8 cellular contexts compared by ENCODE assay signal in genomic region chr1:120544434-120544833, GRCh38.
DNase-seq lines count a peak whose midpoint lies in the region; ATAC-seq, FAIRE-seq and TF ChIP-seq lines count a peak whose summit lies in the region.
"Not testable (repeated sequence)": the region's sequence is repeated elsewhere in the genome, so short reads cannot be mapped to it uniquely, and the experiment has no call there.

No MANE protein-coding gene starts in this region.

- TF ChIP-seq CTCF in D721Med (IDR thresholded peaks at IDR 0.05; ENCODE audit: insufficient read depth, missing control alignments) (peak; percentile 65), parathyroid adenoma (IDR thresholded peaks at IDR 0.05) (peak; percentile 50)

- not testable (repeated sequence) for H3K27me3 ChIP-seq in parathyroid adenoma (ENCODE audit: control insufficient read depth, insufficient read depth, low read length)

- H3K36me3 ChIP-seq in parathyroid adenoma (ENCODE audit: control insufficient read depth, insufficient read depth, low read length) = not testable (repeated sequence)

- H3K27ac ChIP-seq in parathyroid adenoma = not testable (repeated sequence)

- DNase-seq in D721Med (ENCODE audit: insufficient read length, low spot score) = not testable (repeated sequence)
- peak; percentile 67 to 87 for DNase-seq in activated CD4-positive, alpha-beta T cell treated with anti-CD3 and anti-CD28 coated beads for 24 hours (ENCODE audit: low read depth in 2 of 2)
- peak; percentile 59 to 90 for DNase-seq in activated naive CD4-positive, alpha-beta T cell treated with anti-CD3 and anti-CD28 coated beads, Interleukin-2, amount 50 U/mL, for 72 hours (ENCODE audit: low spot score in 2 of 2)
- peak; percentile 12 to 96 (median 79) for DNase-seq in head of caudate nucleus
- DNase-seq in stimulated activated CD8-positive, alpha-beta memory T cell treated with anti-CD3 and anti-CD28 coated beads, Interleukin-7, amount 100 ng/mL, for 24 hours (ENCODE audit: low read depth) = peak; percentile 64

- H3K79me2 ChIP-seq in parathyroid adenoma = not testable (repeated sequence)

- not testable (repeated sequence) for H3K9me3 ChIP-seq in parathyroid adenoma (ENCODE audit: control insufficient read depth, low read length)

- H3K36me3 Mint-ChIP-seq in activated naive CD4-positive, alpha-beta T cell treated with anti-CD3 and anti-CD28 coated beads, Interleukin-2, amount 50 U/mL, for 72 hours = not testable (repeated sequence)

- H3K4me3 ChIP-seq in parathyroid adenoma (ENCODE audit: low read depth, low read length) = not testable (repeated sequence)

- not testable (repeated sequence) for H3K27ac Mint-ChIP-seq in activated naive CD4-positive, alpha-beta T cell treated with anti-CD3 and anti-CD28 coated beads, Interleukin-2, amount 50 U/mL, for 72 hours

- intact Hi-C loops in head of caudate nucleus (cut with DNase I) = not testable (repeated sequence)

- not testable (repeated sequence) for H2AFZ ChIP-seq in parathyroid adenoma

- H3K9me3 Mint-ChIP-seq in activated naive CD4-positive, alpha-beta T cell treated with anti-CD3 and anti-CD28 coated beads, Interleukin-2, amount 50 U/mL, for 72 hours = not testable (repeated sequence)

- H3K9ac ChIP-seq in parathyroid adenoma = not testable (repeated sequence)

- ATAC-seq in GM21529 (IDR thresholded peaks at IDR 0.05; ENCODE audit: unreplicated experiment) (peak; percentile 85), HG03378 (IDR thresholded peaks at IDR 0.05; ENCODE audit: unreplicated experiment) (peak; percentile 88)
- ATAC-seq in activated naive CD4-positive, alpha-beta T cell treated with anti-CD3 and anti-CD28 coated beads, Interleukin-2, amount 50 U/mL, for 72 hours = peak; percentile 90 to 92

- H3K4me1 ChIP-seq in parathyroid adenoma = not testable (repeated sequence)

- H3K4me2 ChIP-seq in parathyroid adenoma (ENCODE audit: low read length) = not testable (repeated sequence)

- not testable (repeated sequence) for FAIRE-seq in D721Med (lab: Jason Lieb, UNC)
